Comparison of ENCODE assay signal across 17 cellular contexts in the genomic region with DNA sequence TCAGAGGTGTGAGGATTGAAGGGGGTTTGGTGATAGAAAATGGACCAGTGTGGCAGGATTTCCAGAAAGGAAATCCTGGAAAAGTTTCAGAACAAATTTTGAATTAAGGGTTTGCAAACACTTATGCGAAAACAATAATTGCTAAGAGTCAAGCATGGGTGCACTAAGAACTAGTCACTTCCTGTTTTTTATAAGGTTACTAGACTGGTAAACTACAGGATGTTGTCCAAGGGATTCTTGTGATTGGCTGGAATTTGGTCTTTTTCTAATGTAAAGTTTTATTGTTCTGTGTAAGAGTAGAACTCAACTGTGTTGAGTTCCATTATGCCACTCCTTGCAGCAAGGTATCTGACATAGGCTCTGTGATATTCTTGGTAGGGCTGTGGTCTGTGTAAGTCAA. TPM values are rescaled to one million over a fixed set of nuclear protein-coding genes. Genes with fewer than 3 reads are reported as not detected.
DNase-seq lines count a peak whose midpoint lies in the region; ATAC-seq, FAIRE-seq and TF ChIP-seq lines count a peak whose summit lies in the region.
"Had no signal": no experiment of that assay in that cellular context is flagged by ENCODE, and none has a peak within 500 bp of the region (broad histone marks: within the 10 kb centered on the region; RNA-seq: fewer than 3 reads in every experiment).

No MANE protein-coding gene starts in this region.

- H3K27ac Mint-ChIP-seq in Calu3 (ENCODE audit: unreplicated experiment) (peak overlapping the region; percentile 98), immature natural killer cell (peak overlapping the region; percentile 42 to 96 (median 92))

- TF ChIP-seq POLR2A in GM12891 (IDR thresholded peaks at IDR 0.05; ENCODE audit: low read depth, low read length): no peak

- CTCF ChIA-PET in Calu3 (lab: Charles Lee) (no interaction called here), Panc1 (lab: Charles Lee) (no interaction called here)

- BruUV-seq in Calu3 (replicated peaks; lab: Mats Ljungman, UMichigan): no TSS peak
- no TSS peak for BruUV-seq in Panc1 (replicated peaks; lab: Mats Ljungman, UMichigan)

- H3K36me3 Mint-ChIP-seq in Calu3 (ENCODE audit: insufficient read depth, unreplicated experiment): peaks cover 36% of the 10 kb centered on the region
- H3K36me3 Mint-ChIP-seq in immature natural killer cell: no peaks in the 10 kb centered on the region

- H3K4me3 ChIP-seq in Panc1 (ENCODE audit: low read depth in 2 of 2, low read length in 2 of 2): no peak overlapping the region
- H3K4me3 ChIP-seq: thoracic aorta had no signal

- no peak overlapping the region for H3K4me3 Mint-ChIP-seq in Calu3 (ENCODE audit: low read depth, unreplicated experiment)
- peak overlapping the region; percentile 1 to 37 (median 12) for H3K4me3 Mint-ChIP-seq in immature natural killer cell
- H3K4me3 Mint-ChIP-seq: dendritic cell treated with granulocyte-macrophage colony-stimulating factor and Interleukin-4, amounts not matched to agents 40 ng/mL and 50 ng/mL, for 4 days had no signal

- POLR2A ChIA-PET in Panc1 (lab: Charles Lee): interaction anchor here (0.6 kb wide), 1 partner anchor 52 kb away, joined by 3 read pairs; no protein-coding TSS in a partner anchor

- in situ Hi-C loops in Panc1 (cut with HindIII; ENCODE audit: low pct_unique_long_range_greater_than_20kb, low sequenced_read_pairs): no loop called here

- H3K9me3 ChIP-seq in Panc1 (ENCODE audit: control insufficient read depth, insufficient read depth, low read depth, low read length): peaks cover 6% of the 10 kb centered on the region; the same call in 1 of the 2 replicates
- H3K9me3 ChIP-seq: Caco-2, thoracic aorta had no signal

- H3K9me3 Mint-ChIP-seq in Calu3 (ENCODE audit: low read depth, unreplicated experiment): peaks cover 13% of the 10 kb centered on the region
- H3K9me3 Mint-ChIP-seq in immature natural killer cell: no peaks in the 10 kb centered on the region
- H3K9me3 Mint-ChIP-seq: dendritic cell treated with granulocyte-macrophage colony-stimulating factor and Interleukin-4, amounts not matched to agents 40 ng/mL and 50 ng/mL, for 4 days had no signal

- DNase-seq in Calu3 (no peak), GM12891 (ENCODE audit: insufficient read length, low spot score) (no peak), Panc1 (ENCODE audit: low read depth, low spot score) (no peak), immature natural killer cell (peak in 1 of 3 donors; percentile 19), GM19240 (ENCODE audit: insufficient read length, low spot score) (no peak)
- DNase-seq: anterior cingulate cortex, Caco-2, hypothalamus, NCI-H1417 treated with DMSO at 0.1 percent for 48 hours, NCI-H748 treated with DMSO at 0.1 percent for 48 hours, SHP77 treated with DMSO at 0.1 percent for 48 hours had no signal

- H3K4me1 Mint-ChIP-seq in Calu3 (ENCODE audit: low read depth, unreplicated experiment) (peaks cover 58% of the 10 kb centered on the region), immature natural killer cell (peaks cover 50 to 70% of the 10 kb centered on the region in 2 donors)

- H3K27me3 ChIP-seq in Panc1 (ENCODE audit: control insufficient read depth, insufficient read depth, low read length): no peaks in the 10 kb centered on the region

- H3K27ac ChIP-seq in Panc1 (ENCODE audit: low read length): peak overlapping the region; percentile 81; the same call in 1 of the 2 replicates
- H3K27ac ChIP-seq: thoracic aorta had no signal

- FAIRE-seq in GM12891 (lab: Jason Lieb, UNC): no peak
- FAIRE-seq: TTC549 had no signal

- peaks cover 22% of the 10 kb centered on the region for H3K4me1 ChIP-seq in Panc1 (ENCODE audit: control insufficient read depth, insufficient read depth, low read length)

- H3K36me3 ChIP-seq in Panc1 (ENCODE audit: control insufficient read depth, insufficient read depth, low read length): no peaks in the 10 kb centered on the region
- H3K36me3 ChIP-seq: thoracic aorta had no signal

- TF ChIP-seq CTCF in Calu3 (IDR thresholded peaks at IDR 0.05; ENCODE audit: unreplicated experiment): no peak
- no peak for TF ChIP-seq CTCF in Panc1 (IDR thresholded peaks at IDR 0.05)

- no peaks in the 10 kb centered on the region for H3K27me3 Mint-ChIP-seq in Calu3 (ENCODE audit: unreplicated experiment)
- peaks cover 7 to 13% (median 9%) of the 10 kb centered on the region in 3 donors for H3K27me3 Mint-ChIP-seq in immature natural killer cell (ENCODE audit: low read depth in 3 of 3)
- H3K27me3 Mint-ChIP-seq: dendritic cell treated with granulocyte-macrophage colony-stimulating factor and Interleukin-4, amounts not matched to agents 40 ng/mL and 50 ng/mL, for 4 days had no signal

- no peak for ATAC-seq in Panc1
- no peak for ATAC-seq in HG03469 (IDR thresholded peaks at IDR 0.05; ENCODE audit: unreplicated experiment)
- ATAC-seq in GM18502 (IDR thresholded peaks at IDR 0.05; ENCODE audit: poor library complexity, unreplicated experiment): no peak
- no peak for ATAC-seq in GM18861 (IDR thresholded peaks at IDR 0.05; ENCODE audit: unreplicated experiment)

- intact Hi-C loops in Calu3 (cut with micrococcal nuclease; ENCODE audit: unreplicated experiment): no loop called here
- intact Hi-C loops in Panc1 (cut with micrococcal nuclease; ENCODE audit: unreplicated experiment): no loop called here

TF ChIP-seq in GM12891, 5 proteins besides CTCF, POLR2A, EP300 and RAD21:
- TF ChIP-seq PAX5 (IDR thresholded peaks at IDR 0.05; ENCODE audit: insufficient read depth, low read length, severe bottlenecking) (peak; percentile 19), SPI1 (IDR thresholded peaks at IDR 0.05; ENCODE audit: low read depth, low read length) (peak; percentile 95), POU2F2 (IDR thresholded peaks at IDR 0.05; ENCODE audit: low read depth, low read length) (no peak)

RNA-seq across cellular contexts. Expression of a gene that starts 54.1 kb away (rescaled TPM):
- total RNA-seq in Calu3 (2022) (202 and 260 TPM in 2 replicates), Panc1 (2021; ENCODE audit: unreplicated experiment) (34.4 TPM)
- 2.4 TPM for polyA plus RNA-seq in GM12891 (2012; ENCODE audit: low read depth, missing spikeins)
- 40.7 TPM for polyA plus RNA-seq in Panc1 (2012; ENCODE audit: insufficient read length)
- polyA plus RNA-seq in immature natural killer cell: 1 to 10 TPM in 1 of 3 donors, under 1 TPM in 1, not detected in 1; 0.29 to 1.0 TPM
